ENCODE assay signal across 32 cellular contexts in the genomic region with DNA sequence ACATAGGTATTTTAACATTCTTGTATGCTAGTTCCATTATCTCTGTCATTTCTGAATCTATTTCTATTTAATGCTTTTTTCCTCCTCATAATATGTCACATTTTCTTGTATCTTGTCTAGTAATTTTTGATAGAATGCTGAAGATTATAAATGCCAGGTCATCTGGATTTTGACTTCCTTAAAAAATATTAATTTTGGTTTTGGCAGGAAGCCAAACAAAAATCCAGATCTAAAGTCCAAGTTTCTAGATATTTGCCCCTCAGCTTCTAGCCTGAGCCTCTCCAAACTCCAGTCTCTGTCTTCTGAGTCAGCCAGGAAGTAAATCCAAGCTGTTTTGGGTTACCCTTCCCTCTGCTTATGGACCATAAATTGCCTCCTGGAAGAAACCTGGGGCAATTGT.
"Had no signal": no experiment of that assay in that cellular context is flagged by ENCODE, and none has a peak within 500 bp of the region (broad histone marks: within the 10 kb centered on the region; RNA-seq: fewer than 3 reads in every experiment).

No MANE protein-coding gene starts in this region.

- H3K36me3 ChIP-seq: adrenal gland, ascending aorta, brain microvascular endothelial cell, breast epithelium, cardiac muscle cell had no signal

- H3K4me1 ChIP-seq: adrenal gland, ascending aorta, body of pancreas, breast epithelium had no signal

- H3K9me3 ChIP-seq: adrenal gland had no signal

- FAIRE-seq: astrocyte, bronchial epithelial cell had no signal

- DNase-seq: activated effector memory CD4-positive, alpha-beta T cell treated with anti-CD3 and anti-CD28 coated beads, Interleukin-2, amount 50 U/mL, for 16 hours; activated effector memory CD4-positive, alpha-beta T cell treated with Interleukin-2 at 50 U/mL for 16 hours; activated gamma-delta T cell; activated gamma-delta T cell treated with Interleukin-2 at 50 U/mL for 16 hours; activated naive CD4-positive, alpha-beta T cell; activated naive CD4-positive, alpha-beta T cell treated with anti-CD3 and anti-CD28 coated beads for 36 hours; activated naive CD4-positive, alpha-beta T cell treated with anti-CD3 and anti-CD28 coated beads, Interleukin-2, amount 10 ng/mL, durations not matched to agents 7 days and 5 days; activated naive CD4-positive, alpha-beta T cell treated with anti-CD3 and anti-CD28 coated beads, Interleukin-2, amount 50 U/mL, for 16 hours; activated naive CD4-positive, alpha-beta T cell treated with Interleukin-2 at 50 U/mL for 16 hours; activated naive CD8-positive, alpha-beta T cell treated with anti-CD3 and anti-CD28 coated beads for 36 hours; activated naive CD8-positive, alpha-beta T cell treated with anti-CD3 and anti-CD28 coated beads, Interleukin-2, amount 10 ng/mL, durations not matched to agents 7 days and 5 days; activated naive CD8-positive, alpha-beta T cell treated with anti-CD3 and anti-CD28 coated beads, Interleukin-2, amount 50 U/mL, for 24 hours; activated T-cell treated with anti-CD3 and anti-CD28 coated beads, Interleukin-2, amount 50 U/mL, for 4 hours; activated T-cell treated with anti-CD3 and anti-CD28 coated beads, Interleukin-2, amount 50 U/mL, for 48 hours; activated T-cell treated with anti-CD3 and anti-CD28 coated beads, Interleukin-2, amount 50 U/mL, for 72 hours; adrenal gland; amniotic stem cell; amygdala; anterior cingulate cortex; aorta; body of pancreas; brain microvascular endothelial cell; caudate nucleus; central memory CD4-positive, alpha-beta T cell; cerebellar nuclear complex had no signal

- H3K27me3 ChIP-seq: adrenal gland, ascending aorta, body of pancreas, brain microvascular endothelial cell, breast epithelium had no signal

- H3K4me3 ChIP-seq: adrenal gland, ascending aorta, body of pancreas, breast epithelium, cardiac muscle cell had no signal

- ATAC-seq: activated naive CD4-positive, alpha-beta T cell treated with anti-CD3 and anti-CD28 coated beads, Interleukin-2, amount 50 U/mL, for 72 hours; activated naive CD8-positive, alpha-beta T cell treated with anti-CD3 and anti-CD28 coated beads, Interleukin-2, amount 50 U/mL, for 24 hours; activated T-cell treated with anti-CD3 and anti-CD28 coated beads, Interleukin-2, amount 50 U/mL, for 4 hours; activated T-cell treated with anti-CD3 and anti-CD28 coated beads, Interleukin-2, amount 50 U/mL, for 72 hours; activated T-helper 17 cell treated with anti-CD3 and anti-CD28 coated beads, Interleukin-2, amount 50 U/mL, for 72 hours; body of pancreas had no signal

- H3K27ac ChIP-seq: adrenal gland, ascending aorta, body of pancreas, brain microvascular endothelial cell, breast epithelium, cardiac muscle cell had no signal
